ENCODE assay signal across 30 cellular contexts in genomic region chr10:12622691-12623090, GRCh38.
"Had no signal": no experiment of that assay in that cellular context is flagged by ENCODE, and none has a peak within 500 bp of the region (broad histone marks: within the 10 kb centered on the region; RNA-seq: fewer than 3 reads in every experiment).

No MANE protein-coding gene starts in this region.

- H3K27me3 Mint-ChIP-seq: naive B cell; naive thymus-derived CD8-positive, alpha-beta T cell; natural killer cell treated with Interleukin-12 subunit alpha and Interleukin-12 subunit beta and Interleukin-15 and Interleukin-18, amount 100 ng/mL, for 72 hours; stimulated activated memory B cell treated with anti-CD40 and anti-IgM and Interleukin-4, amounts not matched to agents 10 μg/mL and 1 μg/mL and 100 μg/mL, for 72 hours; stimulated activated naive CD8-positive, alpha-beta T cell treated with anti-CD3 and anti-CD28 coated beads, Interleukin-15, amount 100 ng/mL, for 72 hours; type B pancreatic cell had no signal

- H3K4me1 ChIP-seq: prostate gland, testis, tibial artery, upper lobe of right lung, uterus had no signal

- H3K9me3 ChIP-seq: pancreas, prostate gland, spleen, suprapubic skin, testis, tibial artery, transverse colon, upper lobe of right lung, uterus had no signal

- H3K27ac ChIP-seq: neural progenitor cell, pancreas, prostate gland, skin epidermis, spleen, suprapubic skin, testis, tibial artery, transverse colon, upper lobe of right lung, uterus had no signal

- H3K4me3 Mint-ChIP-seq: naive thymus-derived CD8-positive, alpha-beta T cell; natural killer cell treated with Interleukin-12 subunit alpha and Interleukin-12 subunit beta and Interleukin-15 and Interleukin-18, amount 100 ng/mL, for 72 hours; nephron progenitor cell; neural progenitor cell; stimulated activated memory B cell treated with anti-CD40 and anti-IgM and Interleukin-4, amounts not matched to agents 10 μg/mL and 1 μg/mL and 100 μg/mL, for 72 hours; stimulated activated naive CD8-positive, alpha-beta T cell treated with anti-CD3 and anti-CD28 coated beads, Interleukin-15, amount 100 ng/mL, for 72 hours; type B pancreatic cell had no signal

- H3K4me1 Mint-ChIP-seq: nephron progenitor cell; stimulated activated naive CD8-positive, alpha-beta T cell treated with anti-CD3 and anti-CD28 coated beads, Interleukin-15, amount 100 ng/mL, for 72 hours had no signal

- ATAC-seq: naive thymus-derived CD8-positive, alpha-beta T cell; natural killer cell treated with Interleukin-12 subunit alpha and Interleukin-12 subunit beta and Interleukin-15 and Interleukin-18, amount 100 ng/mL, for 72 hours; pancreas; right cardiac atrium; sciatic nerve; stimulated activated memory B cell treated with anti-CD40 and anti-IgM and Interleukin-4, amounts not matched to agents 10 μg/mL and 1 μg/mL and 100 μg/mL, for 72 hours; stimulated activated naive CD8-positive, alpha-beta T cell treated with anti-CD3 and anti-CD28 coated beads, Interleukin-15, amount 100 ng/mL, for 72 hours; stimulated activated naive CD8-positive, alpha-beta T cell treated with anti-CD3 and anti-CD28 coated beads, Interleukin-15, Interleukin-2, amounts not matched to agents 100 U/mL and 50 U/mL, for 24 hours; upper lobe of right lung had no signal

- FAIRE-seq: pancreas had no signal

- H3K27ac Mint-ChIP-seq: naive thymus-derived CD8-positive, alpha-beta T cell; nephron progenitor cell; neural progenitor cell; stimulated activated memory B cell treated with anti-CD40 and anti-IgM and Interleukin-4, amounts not matched to agents 10 μg/mL and 1 μg/mL and 100 μg/mL, for 72 hours; stimulated activated naive CD8-positive, alpha-beta T cell treated with anti-CD3 and anti-CD28 coated beads, Interleukin-15, amount 100 ng/mL, for 72 hours; type B pancreatic cell had no signal

- H3K4me2 ChIP-seq: neural progenitor cell, smooth muscle cell had no signal

- H3K9ac ChIP-seq: neural progenitor cell had no signal

- H3K27me3 ChIP-seq: neural progenitor cell, pancreas, spleen, suprapubic skin, testis, tibial artery, transverse colon, upper lobe of right lung, uterus had no signal

- DNase-seq: naive B cell; naive thymus-derived CD8-positive, alpha-beta T cell; nephron progenitor cell; occipital lobe; pancreas; right cardiac atrium; spleen; stimulated activated CD4-positive, alpha-beta T cell treated with anti-CD3 and anti-CD28 coated beads, Interleukin-12 subunit alpha, Interleukin-12 subunit beta, amount 100 ng/mL, for 4 hours; stimulated activated CD4-positive, alpha-beta T cell treated with anti-CD3 and anti-CD28 coated beads, Interleukin-1b, Interleukin-23, amount 100 ng/mL, for 48 hours; stimulated activated CD4-positive, alpha-beta T cell treated with anti-CD3 and anti-CD28 coated beads, Interleukin-4, amount 100 ng/mL, for 1 hour; stimulated activated CD4-positive, alpha-beta T cell treated with anti-CD3 and anti-CD28 coated beads, Interleukin-4, amount 100 ng/mL, for 4 hours; stimulated activated CD8-positive, alpha-beta memory T cell treated with anti-CD3 and anti-CD28 coated beads, Interleukin-4, amount 100 ng/mL, for 48 hours; stimulated activated naive CD4-positive, alpha-beta T cell; stimulated activated naive CD8-positive, alpha-beta T cell treated with anti-CD3 and anti-CD28 coated beads, Interleukin-15, amount 100 ng/mL, for 72 hours; stimulated activated naive CD8-positive, alpha-beta T cell treated with anti-CD3 and anti-CD28 coated beads, Interleukin-15, Interleukin-2, amounts not matched to agents 100 U/mL and 50 U/mL, for 24 hours; substantia nigra; testis; tibial artery; transverse colon; upper lobe of right lung; uterus had no signal

- H3K4me3 ChIP-seq: neural progenitor cell, pancreas, prostate gland, skin epidermis, smooth muscle cell, spleen, suprapubic skin, testis, tibial artery, transverse colon, upper lobe of right lung, uterus had no signal

- H3K36me3 ChIP-seq: neural progenitor cell, pancreas, prostate gland, spleen, suprapubic skin, tibial artery, transverse colon, upper lobe of right lung, uterus had no signal

- H3K36me3 Mint-ChIP-seq: naive B cell; natural killer cell treated with Interleukin-12 subunit alpha and Interleukin-12 subunit beta and Interleukin-15 and Interleukin-18, amount 100 ng/mL, for 72 hours; type B pancreatic cell had no signal

- H2AFZ ChIP-seq: neural progenitor cell had no signal
